ENCODE assay signal across 8 cellular contexts in the genomic region with DNA sequence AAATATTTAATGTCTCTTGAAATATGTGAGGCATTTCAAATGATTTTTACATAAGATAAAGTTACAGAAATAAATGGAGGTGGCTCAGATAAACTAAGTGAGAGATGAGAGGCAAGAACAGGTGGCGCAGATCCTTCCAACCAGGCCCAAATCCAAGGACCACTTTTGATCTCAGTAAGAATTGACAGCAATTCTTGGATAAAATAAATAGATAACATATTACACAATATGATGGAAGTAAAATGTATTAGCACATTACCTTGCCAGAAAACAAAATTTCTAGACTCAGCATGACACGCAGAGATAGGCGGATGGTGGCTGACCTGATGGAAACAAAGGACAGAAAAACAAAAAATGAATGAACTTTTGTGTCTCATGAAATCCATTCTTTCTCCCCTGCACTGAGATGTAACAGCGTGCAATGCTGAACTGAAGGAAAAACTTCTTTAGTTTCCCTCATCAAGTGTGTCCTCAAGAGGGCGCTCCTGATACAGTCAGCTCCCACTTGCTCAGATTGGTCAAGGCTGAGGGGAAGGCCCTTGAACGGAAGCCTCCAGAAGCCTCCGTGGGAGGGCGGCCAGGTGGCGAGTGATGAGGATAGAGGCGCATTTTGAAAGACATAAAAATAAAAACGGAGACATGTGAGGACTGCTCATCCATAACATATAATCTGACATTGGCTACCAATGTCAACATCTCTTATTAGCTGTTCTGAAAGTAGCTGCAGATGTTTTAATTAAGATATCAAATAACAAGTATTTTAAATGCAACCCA.
DNase-seq lines count a peak whose midpoint lies in the region; ATAC-seq and TF ChIP-seq lines count a peak whose summit lies in the region.

No MANE protein-coding gene starts in this region.

- H3K9ac ChIP-seq in mesenchymal stem cell (ENCODE audit: low read length) = peak overlapping the region; percentile 66

- no peak overlapping the region for H2BK15ac ChIP-seq in mesenchymal stem cell (ENCODE audit: low read depth, poor library complexity, severe bottlenecking)

- H3K9me3 ChIP-seq in CD8-positive, alpha-beta T cell (ENCODE audit: low read length) = no peaks in the 10 kb centered on the region
- H3K9me3 ChIP-seq in mesenchymal stem cell (ENCODE audit: control insufficient read depth, low read length) = no peaks in the 10 kb centered on the region

- peak overlapping the region; percentile 52 for H3K27ac ChIP-seq in CD8-positive, alpha-beta T cell (ENCODE audit: low read depth, low read length)
- H3K27ac ChIP-seq in dorsolateral prefrontal cortex = peak overlapping the region in 44 of 59 donors; percentile 0 to 77 (median 52)
- H3K27ac ChIP-seq in mesenchymal stem cell (ENCODE audit: low read length, poor library complexity, severe bottlenecking) = peak overlapping the region; percentile 73

- ATAC-seq in CD8-positive, alpha-beta T cell = peak; percentile 5
- peak; percentile 68 for ATAC-seq in GM19455 (IDR thresholded peaks at IDR 0.05; ENCODE audit: unreplicated experiment)
- peak; percentile 37 for ATAC-seq in HG03558 (IDR thresholded peaks at IDR 0.05; ENCODE audit: extremely low read depth, unreplicated experiment)

- no peaks in the 10 kb centered on the region for H3K27me3 Mint-ChIP-seq in CD8-positive, alpha-beta T cell (ENCODE audit: low read depth)
- H3K27me3 Mint-ChIP-seq in activated CD4-positive, alpha-beta memory T cell treated with anti-CD3 and anti-CD28 coated beads for 36 hours = no peaks in the 10 kb centered on the region

- no peak overlapping the region for H3K4me3 ChIP-seq in CD8-positive, alpha-beta T cell (ENCODE audit: low read depth, low read length)
- H3K4me3 ChIP-seq in dorsolateral prefrontal cortex (peak overlapping the region in 5 of 59 donors; percentile 1 to 10 (median 8)), mesenchymal stem cell (ENCODE audit: insufficient read depth in 1 of 2, low read depth in 1 of 2, low read length in 2 of 2) (no peak overlapping the region)

- CTCF ChIA-PET in CD8-positive, alpha-beta T cell (lab: Charles Lee) = interaction anchor here (0.6 to 5.8 kb wide), 37 partner anchors 9 to 306 kb away, joined by 3 to 100 read pairs (median 4); a partner anchor contains a TSS
- CTCF ChIA-PET in activated CD4-positive, alpha-beta memory T cell treated with anti-CD3 and anti-CD28 coated beads for 36 hours (lab: Charles Lee) = interaction anchor here (0.7 to 4.1 kb wide), 42 partner anchors 8 to 304 kb away, joined by 3 to 86 read pairs (median 5); a partner anchor contains a TSS

- H2AFZ ChIP-seq in mesenchymal stem cell (ENCODE audit: low read depth, low read length) = no peak overlapping the region

- no peak overlapping the region for H4K8ac ChIP-seq in mesenchymal stem cell (ENCODE audit: low read length)

- no peak overlapping the region for H3K4me2 ChIP-seq in mesenchymal stem cell (ENCODE audit: low read length, poor library complexity, severe bottlenecking)

- peaks cover 7% of the 10 kb centered on the region for H3K79me1 ChIP-seq in mesenchymal stem cell (replicated peaks; ENCODE audit: low read length, poor library complexity, severe bottlenecking)

- no peak overlapping the region for H2BK12ac ChIP-seq in mesenchymal stem cell (ENCODE audit: low read length in 2 of 2)

- no peak overlapping the region for H2AK5ac ChIP-seq in mesenchymal stem cell (ENCODE audit: low read length, severe bottlenecking)

- no peak overlapping the region for H4K91ac ChIP-seq in mesenchymal stem cell (ENCODE audit: low read length)

- TF ChIP-seq CTCF in CD8-positive, alpha-beta T cell (IDR thresholded peaks at IDR 0.05) = peak; percentile 84
- TF ChIP-seq CTCF in dorsolateral prefrontal cortex (IDR thresholded peaks at IDR 0.05 in 54 of 56, conservative IDR thresholded peaks at IDR 0.05 in 2 of 56; ENCODE audit: low read depth in 1 of 56, partially characterized antibody in 56 of 56) = peak; percentile 83 to 97 (median 90)

- POLR2A ChIA-PET in CD8-positive, alpha-beta T cell (lab: Charles Lee) = interaction anchor here (0.7 to 3.0 kb wide), 10 partner anchors 12 to 274 kb away, joined by 3 to 16 read pairs (median 4); a partner anchor contains a TSS
- POLR2A ChIA-PET in activated CD4-positive, alpha-beta memory T cell treated with anti-CD3 and anti-CD28 coated beads for 36 hours (lab: Charles Lee) = interaction anchor here (1.0 to 3.2 kb wide), 6 partner anchors 35 to 299 kb away, joined by 3 to 41 read pairs (median 4); a partner anchor contains a TSS

- no peak overlapping the region for H3K14ac ChIP-seq in mesenchymal stem cell (ENCODE audit: low read length in 2 of 2)

- 32% methylated on average over 5 of the region's 11 CpGs for WGBS in mesenchymal stem cell

- H3K4me3 Mint-ChIP-seq in CD8-positive, alpha-beta T cell = peak overlapping the region; percentile 74
- H3K4me3 Mint-ChIP-seq in activated CD4-positive, alpha-beta memory T cell treated with anti-CD3 and anti-CD28 coated beads for 36 hours = peak overlapping the region; percentile 62

- no peak overlapping the region for H2BK120ac ChIP-seq in mesenchymal stem cell (ENCODE audit: low read depth, low read length)

- no peak overlapping the region for H3K23ac ChIP-seq in mesenchymal stem cell (ENCODE audit: low read length in 2 of 2)

- peaks cover 30% of the 10 kb centered on the region for H3K4me1 Mint-ChIP-seq in CD8-positive, alpha-beta T cell (ENCODE audit: low read depth)
- H3K4me1 Mint-ChIP-seq in activated CD4-positive, alpha-beta memory T cell treated with anti-CD3 and anti-CD28 coated beads for 36 hours (ENCODE audit: low read depth) = peaks cover 33% of the 10 kb centered on the region

- no peak overlapping the region for H3K18ac ChIP-seq in mesenchymal stem cell (ENCODE audit: low read depth in 1 of 2, low read length in 2 of 2)

- H3K4ac ChIP-seq in mesenchymal stem cell (ENCODE audit: low read depth in 1 of 2, low read length in 2 of 2) = no peak overlapping the region

- no peak overlapping the region for H2BK5ac ChIP-seq in mesenchymal stem cell (ENCODE audit: low read depth, low read length, poor library complexity, severe bottlenecking)

- H3K27me3 ChIP-seq in CD8-positive, alpha-beta T cell (ENCODE audit: insufficient read depth, low read length) = no peaks in the 10 kb centered on the region
- H3K27me3 ChIP-seq in dorsolateral prefrontal cortex = no peaks in the 10 kb centered on the region
- H3K27me3 ChIP-seq in mesenchymal stem cell (ENCODE audit: control insufficient read depth in 1 of 2, insufficient read depth in 1 of 2, low read length in 2 of 2) = no peaks in the 10 kb centered on the region

- peak overlapping the region; percentile 93 for H3K27ac Mint-ChIP-seq in CD8-positive, alpha-beta T cell
- peak overlapping the region; percentile 95 for H3K27ac Mint-ChIP-seq in activated CD4-positive, alpha-beta memory T cell treated with anti-CD3 and anti-CD28 coated beads for 36 hours

- H3K9me3 Mint-ChIP-seq in CD8-positive, alpha-beta T cell = no peaks in the 10 kb centered on the region
- no peaks in the 10 kb centered on the region for H3K9me3 Mint-ChIP-seq in activated CD4-positive, alpha-beta memory T cell treated with anti-CD3 and anti-CD28 coated beads for 36 hours

- intact Hi-C loops in CD8-positive, alpha-beta T cell (cut with DNase I, micrococcal nuclease) = loop anchor here (1.0 to 5.0 kb wide), 9 partner anchors 8 to 1288 kb away; a partner anchor contains a TSS
- intact Hi-C loops in activated CD4-positive, alpha-beta memory T cell treated with anti-CD3 and anti-CD28 coated beads for 36 hours (cut with micrococcal nuclease) = loop anchor here (1.0 to 10.0 kb wide), 3 partner anchors 65 to 250 kb away; a partner anchor contains a TSS
- intact Hi-C loops in dorsolateral prefrontal cortex (cut with DNase I) = loop anchor here (1.0 to 5.0 kb wide), 4 partner anchors 161 to 251 kb away; a partner anchor contains a TSS

- DNase-seq in CD8-positive, alpha-beta T cell = peak; percentile 30 to 81 (median 73)
- peak; percentile 85 for DNase-seq in NCI-H748 treated with DMSO at 0.1 percent for 48 hours (lab: John Stamatoyannopoulos, UW)
- peak; percentile 84 for DNase-seq in activated CD4-positive, alpha-beta memory T cell treated with anti-CD3 and anti-CD28 coated beads for 36 hours
- DNase-seq in dorsolateral prefrontal cortex = peak; percentile 32 to 87 (median 76)
- peak; percentile 87 for DNase-seq in mesenchymal stem cell
- peak; percentile 34 to 54 for DNase-seq in stimulated activated CD8-positive, alpha-beta memory T cell treated with anti-CD3 and anti-CD28 coated beads, Interleukin-2, amount 100 ng/mL, for 1 hour (ENCODE audit: low read depth in 2 of 2)

- H3K36me3 Mint-ChIP-seq in CD8-positive, alpha-beta T cell = peaks cover 22% of the 10 kb centered on the region
- peaks cover 38% of the 10 kb centered on the region for H3K36me3 Mint-ChIP-seq in activated CD4-positive, alpha-beta memory T cell treated with anti-CD3 and anti-CD28 coated beads for 36 hours

- no peaks in the 10 kb centered on the region for H3K36me3 ChIP-seq in CD8-positive, alpha-beta T cell (ENCODE audit: insufficient read depth, low read length)
- H3K36me3 ChIP-seq in mesenchymal stem cell (ENCODE audit: control insufficient read depth in 1 of 2, insufficient read depth in 2 of 2, low read depth in 1 of 2, low read length in 2 of 2) = peaks cover 10 to 70% of the 10 kb centered on the region in 2 experiments

- H3K4me1 ChIP-seq in CD8-positive, alpha-beta T cell (ENCODE audit: insufficient read depth, low read length) = peaks cover 28% of the 10 kb centered on the region
- peaks cover 5% of the 10 kb centered on the region for H3K4me1 ChIP-seq in mesenchymal stem cell (ENCODE audit: control insufficient read depth, insufficient read depth, low read depth, low read length)

Comparison
In these comparisons a context has a peak if more than half of its experiments do, and no peak if none do; other contexts are left out.
1. ATAC-seq: peak in every context shown above with its lines; median percentile 68 in GM19455; 37 in HG03558; 5 in CD8-positive, alpha-beta T cell.